In genomic region chr21:44996501-44996921, GRCh38 we compare ENCODE assay signal across 27 cellular contexts. TPM values are rescaled to one million over a fixed set of nuclear protein-coding genes. Genes with fewer than 3 reads are reported as not detected.
A peak's percentile ranks its signal among the peaks of the same experiment; 100 is the strongest.
DNase-seq lines count a peak whose midpoint lies in the region; ATAC-seq and TF ChIP-seq lines count a peak whose summit lies in the region.
"Had no signal": no experiment of that assay in that cellular context is flagged by ENCODE, and none has a peak within 500 bp of the region (broad histone marks: within the 10 kb centered on the region; RNA-seq: fewer than 3 reads in every experiment).

No MANE protein-coding gene starts in this region.

- no peak overlapping the region for H3K27ac ChIP-seq in right cardiac atrium (ENCODE audit: low read length)
- H3K27ac ChIP-seq in right atrium auricular region = no peak overlapping the region
- peak overlapping the region; percentile 83 to 95 (median 92) for H3K27ac ChIP-seq in esophagus muscularis mucosa (replicated peaks in 1 of 4)
- no peak overlapping the region for H3K27ac ChIP-seq in neuronal stem cell (replicated peaks; ENCODE audit: low read length)
- peak overlapping the region in 1 of 2 donors; percentile 89 for H3K27ac ChIP-seq in breast epithelium
- H3K27ac ChIP-seq in coronary artery = no peak overlapping the region
- H3K27ac ChIP-seq: A549, KMS-11, SJCRH30 had no signal

- H4K91ac ChIP-seq in neuronal stem cell (ENCODE audit: low read depth, low read length, poor library complexity) = no peak overlapping the region

- no peak for ATAC-seq in right cardiac atrium
- ATAC-seq: A549, GM12878, Panc1, SK-N-SH treated with all-trans-retinoic acid at 6 μM for 48 hours had no signal

- H3K9ac ChIP-seq in neuronal stem cell (ENCODE audit: low read depth, low read length, poor library complexity) = no peak overlapping the region
- H3K9ac ChIP-seq: KMS-11 had no signal

- TF ChIP-seq EP300 in esophagus muscularis mucosa (IDR thresholded peaks at IDR 0.05) = no peak

- no peak overlapping the region for H3K4ac ChIP-seq in neuronal stem cell (ENCODE audit: low read length)

- intact Hi-C loops in right cardiac atrium (cut with DNase I) (no loop called here), esophagus muscularis mucosa (cut with DNase I) (no loop called here), breast epithelium (cut with DNase I; ENCODE audit: low total_unique reads) (no loop called here)

- H3K14ac ChIP-seq in neuronal stem cell (ENCODE audit: low read length) = peak overlapping the region; percentile 64

- H3K23ac ChIP-seq in neuronal stem cell (ENCODE audit: low read depth, low read length, poor library complexity) = peak overlapping the region; percentile 86

- no peaks in the 10 kb centered on the region for H3K9me3 ChIP-seq in right cardiac atrium (ENCODE audit: control insufficient read depth, low read length)
- no peaks in the 10 kb centered on the region for H3K9me3 ChIP-seq in right atrium auricular region
- H3K9me3 ChIP-seq in esophagus muscularis mucosa = no peaks in the 10 kb centered on the region
- no peaks in the 10 kb centered on the region for H3K9me3 ChIP-seq in neuronal stem cell (replicated peaks in 1 of 2; ENCODE audit: control insufficient read depth in 2 of 2, insufficient read depth in 1 of 2, low read depth in 1 of 2, low read length in 2 of 2)
- no peaks in the 10 kb centered on the region for H3K9me3 ChIP-seq in breast epithelium
- H3K9me3 ChIP-seq: A549, SJCRH30 had no signal

- TF ChIP-seq POLR2A in esophagus muscularis mucosa (IDR thresholded peaks at IDR 0.05; ENCODE audit: low read depth) = no peak
- no peak for TF ChIP-seq POLR2A in breast epithelium (IDR thresholded peaks at IDR 0.05)

- H3K27me3 ChIP-seq in right cardiac atrium (ENCODE audit: control insufficient read depth, insufficient read depth) (no peaks in the 10 kb centered on the region), right atrium auricular region (no peaks in the 10 kb centered on the region), esophagus muscularis mucosa (no peaks in the 10 kb centered on the region), neuronal stem cell (ENCODE audit: control insufficient read depth in 3 of 3, insufficient read depth in 3 of 3, low read depth in 1 of 3, low read length in 3 of 3) (peaks cover 0 to 43% (median 0%) of the 10 kb centered on the region in 3 experiments), breast epithelium (no peaks in the 10 kb centered on the region)
- H3K27me3 ChIP-seq: SJCRH30 had no signal

- H3K4me3 ChIP-seq in right cardiac atrium (ENCODE audit: low read length) (no peak overlapping the region), right atrium auricular region (no peak overlapping the region), esophagus muscularis mucosa (no peak overlapping the region), neuronal stem cell (ENCODE audit: low read length in 2 of 2) (no peak overlapping the region), breast epithelium (no peak overlapping the region), coronary artery (no peak overlapping the region)
- H3K4me3 ChIP-seq: A549, GM12878, SJCRH30 had no signal

- TF ChIP-seq CTCF in right atrium auricular region (IDR thresholded peaks at IDR 0.05) (no peak), esophagus muscularis mucosa (IDR thresholded peaks at IDR 0.05) (no peak), breast epithelium (IDR thresholded peaks at IDR 0.05) (no peak), coronary artery (IDR thresholded peaks at IDR 0.05) (no peak)

- peak overlapping the region; percentile 71 for H2AK5ac ChIP-seq in neuronal stem cell (ENCODE audit: low read depth, low read length)

- H3K36me3 ChIP-seq in right atrium auricular region (no peaks in the 10 kb centered on the region), esophagus muscularis mucosa (no peaks in the 10 kb centered on the region), neuronal stem cell (replicated peaks in 1 of 2; ENCODE audit: control insufficient read depth in 2 of 2, insufficient read depth in 2 of 2, low read length in 2 of 2) (no peaks in the 10 kb centered on the region), breast epithelium (no peaks in the 10 kb centered on the region)
- H3K36me3 ChIP-seq: SJCRH30 had no signal

- no peaks in the 10 kb centered on the region for H3K4me1 ChIP-seq in right cardiac atrium (ENCODE audit: control insufficient read depth, insufficient read depth, low read length)
- H3K4me1 ChIP-seq in right atrium auricular region = peaks cover 0 to 32% of the 10 kb centered on the region in 2 donors
- peaks cover 36 to 100% (median 87%) of the 10 kb centered on the region in 4 donors for H3K4me1 ChIP-seq in esophagus muscularis mucosa
- peaks cover 0 to 2% of the 10 kb centered on the region in 2 donors for H3K4me1 ChIP-seq in neuronal stem cell (ENCODE audit: control insufficient read depth in 2 of 2, insufficient read depth in 1 of 2, low read depth in 1 of 2, low read length in 2 of 2)
- H3K4me1 ChIP-seq in breast epithelium = peaks cover 9 to 19% of the 10 kb centered on the region in 2 donors

- WGBS in right cardiac atrium = 90% methylated on average over 6 of the region's 6 CpGs
- 80% methylated on average over 3 of the region's 6 CpGs for WGBS in esophagus muscularis mucosa
- no CpG with 5 or more reads among the region's 6 CpGs for WGBS in neuronal stem cell (ENCODE audit: extremely low coverage in 2 of 2, insufficient read length in 2 of 2, insufficient replicate concordance in 1 of 2), 2 donors

- DNase-seq in right cardiac atrium = peak in 2 of 3 donors; percentile 9 to 13
- DNase-seq in right atrium auricular region (ENCODE audit: low spot score) = no peak
- no peak for DNase-seq in esophagus muscularis mucosa (ENCODE audit: extremely low spot score)
- DNase-seq in neuronal stem cell (ENCODE audit: low spot score) = no peak
- DNase-seq in breast epithelium (ENCODE audit: low spot score in 2 of 2) = no peak
- no peak for DNase-seq in coronary artery (ENCODE audit: low spot score)
- DNase-seq in OCI-M2 (lab: John Stamatoyannopoulos, UW; ENCODE audit: unreplicated experiment) = no peak
- DNase-seq: AML-193; CD8-positive, alpha-beta memory T cell; DMS 273 treated with DMSO at 0.1 percent for 48 hours; DMS79; EL; GDM1; GOT3; HCEC 1CT; NCI-H1048; NCI-H1417; NCI-H1694; NCI-H2029 treated with DMSO at 0.1 percent for 48 hours; NCI-H446 treated with DMSO at 0.1 percent for 48 hours; NCI-H526; SJCRH30 had no signal

- no peak overlapping the region for H2AFZ ChIP-seq in neuronal stem cell (ENCODE audit: low read length)

- H2BK15ac ChIP-seq in neuronal stem cell (ENCODE audit: low read length) = peak overlapping the region; percentile 19

- peak overlapping the region; percentile 31 for H2BK12ac ChIP-seq in neuronal stem cell (ENCODE audit: low read length)

- no peak overlapping the region for H3K4me2 ChIP-seq in neuronal stem cell (ENCODE audit: insufficient read depth, low read length, poor library complexity, severe bottlenecking)
- H3K4me2 ChIP-seq: A549, KMS-11 had no signal

- H4K8ac ChIP-seq in neuronal stem cell (ENCODE audit: low read depth, low read length) = peak overlapping the region; percentile 76

- no peaks in the 10 kb centered on the region for H3K79me1 ChIP-seq in neuronal stem cell (ENCODE audit: low read depth, low read length)

- H2BK5ac ChIP-seq in neuronal stem cell (ENCODE audit: low read length) = no peak overlapping the region

- peak overlapping the region; percentile 83 for H3K18ac ChIP-seq in neuronal stem cell (ENCODE audit: low read length)

- H2BK120ac ChIP-seq in neuronal stem cell (ENCODE audit: low read depth, low read length) = peak overlapping the region; percentile 47

RNA-seq across cellular contexts. Expression of gene SLX9, which starts 56.7 kb away (rescaled TPM):
- total RNA-seq in right cardiac atrium (10 to 100 TPM; 19.2 to 26.5 (median 24.1) TPM), right atrium auricular region (10 to 100 TPM; 15.9 to 18.8 TPM), esophagus muscularis mucosa (10 to 100 TPM; 20.8 to 59.3 (median 27.6) TPM), breast epithelium (10 to 100 TPM; 15.8 to 17.7 (median 17.0) TPM)
- polyA plus RNA-seq in right cardiac atrium = 25.1 TPM
- 17.0 TPM for polyA plus RNA-seq in neuronal stem cell (2013, experiment 1 of 2)
- polyA plus RNA-seq in neuronal stem cell (2013, experiment 2 of 2) = 16.6 TPM

Comparison
In these comparisons a context has a peak if more than half of its experiments do, and no peak if none do; other contexts are left out.
1. DNase-seq: peak in right cardiac atrium (2 of 3); none in right atrium auricular region (single experiment), esophagus muscularis mucosa (single experiment), neuronal stem cell (single experiment), breast epithelium (0 of 2), coronary artery (single experiment) and OCI-M2 (single experiment).
2. H3K27ac ChIP-seq: peak in esophagus muscularis mucosa (4 of 4); none in right cardiac atrium (single experiment), right atrium auricular region (0 of 2), neuronal stem cell (single experiment) and coronary artery (0 of 2).